Comparison of ENCODE assay signal across 21 cellular contexts in the genomic region with DNA sequence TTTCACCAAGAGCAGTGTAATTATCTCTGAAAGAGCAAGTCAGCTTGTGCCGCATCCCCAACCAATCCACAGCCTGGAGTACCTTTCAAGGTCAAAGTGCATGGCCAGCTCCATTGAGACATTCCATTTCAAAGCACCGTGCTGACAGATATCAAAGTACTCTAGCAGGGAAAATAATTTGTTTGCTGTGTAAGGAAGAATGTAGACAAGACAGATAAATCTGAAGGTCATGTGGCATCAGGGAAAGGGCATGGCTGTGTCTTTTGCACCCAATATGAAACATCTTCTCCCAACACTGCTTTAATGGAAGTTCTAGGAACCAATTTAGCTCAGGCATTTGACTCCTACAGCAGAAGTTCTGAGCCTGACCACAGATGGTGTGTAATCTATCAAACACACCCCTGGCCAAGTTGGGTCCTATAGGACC.
DNase-seq lines count a peak whose midpoint lies in the region; ATAC-seq and TF ChIP-seq lines count a peak whose summit lies in the region.
"Had no signal": no experiment of that assay in that cellular context is flagged by ENCODE, and none has a peak within 500 bp of the region (broad histone marks: within the 10 kb centered on the region; RNA-seq: fewer than 3 reads in every experiment).

No MANE protein-coding gene starts in this region.

- intact Hi-C loops in activated CD4-positive, alpha-beta T cell treated with anti-CD3 and anti-CD28 coated beads, Interleukin-2, amount 10 ng/mL, durations not matched to agents 24 days and 14 days (cut with micrococcal nuclease), result loop anchor here (1.0 to 5.0 kb wide), 2 partner anchors 9 to 422 kb away; no protein-coding TSS in a partner anchor
- intact Hi-C loops in PC-9 (cut with micrococcal nuclease; ENCODE audit: unreplicated experiment), result no loop called here

- no peak overlapping the region for H3K4me2 ChIP-seq in PC-9
- H3K4me2 ChIP-seq: SK-N-SH had no signal

- BruUV-seq in PC-9 (replicated peaks; lab: Mats Ljungman, UMichigan), result no TSS peak

- no peak overlapping the region for H2AFZ ChIP-seq in PC-9

- H3K4me3 Mint-ChIP-seq in activated CD4-positive, alpha-beta T cell treated with anti-CD3 and anti-CD28 coated beads, Interleukin-2, amount 10 ng/mL, durations not matched to agents 24 days and 14 days, result no peak overlapping the region
- no peak overlapping the region for H3K4me3 Mint-ChIP-seq in activated CD4-positive, alpha-beta T cell treated with anti-CD3 and anti-CD28 coated beads, Interleukin-2, amount 10 ng/mL, durations not matched to agents 7 days and 5 days
- H3K4me3 Mint-ChIP-seq: H9, IgD-negative memory B cell had no signal

- peak; percentile 52 for DNase-seq in activated CD4-positive, alpha-beta T cell treated with anti-CD3 and anti-CD28 coated beads, Interleukin-2, amount 10 ng/mL, durations not matched to agents 24 days and 14 days
- no peak for DNase-seq in activated CD4-positive, alpha-beta T cell treated with anti-CD3 and anti-CD28 coated beads, Interleukin-2, amount 10 ng/mL, durations not matched to agents 7 days and 5 days
- DNase-seq in PC-9 (no peak), left lobe of liver (ENCODE audit: low spot score) (no peak), 8988T (no peak), NCI-H1930 (lab: John Stamatoyannopoulos, UW) (no peak)
- DNase-seq: GDM1, H9, Karpas-422, MG63, NCI-H1092, NCI-H1436 treated with DMSO at 0.1 percent for 48 hours, NCI-H2029 treated with DMSO at 0.1 percent for 48 hours, NCI-H510A, NCI-H774, SHP77 treated with DMSO at 0.1 percent for 48 hours, SK-N-SH had no signal

- H3K4me3 ChIP-seq in PC-9, result no peak overlapping the region
- H3K4me3 ChIP-seq: BLaER1 treated with 17β-estradiol and CSF1 and Interleukin-3, amounts not matched to agents 10 nM and 100 nM; MG63 had no signal

- H4K20me1 ChIP-seq in PC-9 (ENCODE audit: insufficient read depth), result no peaks in the 10 kb centered on the region
- H4K20me1 ChIP-seq: BLaER1 treated with 17β-estradiol and CSF1 and Interleukin-3, amounts not matched to agents 10 nM and 100 nM had no signal

- H3K27ac ChIP-seq in PC-9, result 0 out of 2 replicates have a peak overlapping the region, but pooled peaks have one; percentile 41
- H3K27ac ChIP-seq: BLaER1 treated with 17β-estradiol and CSF1 and Interleukin-3, amounts not matched to agents 10 nM and 100 nM; HL-60 had no signal

- no peaks in the 10 kb centered on the region for H3K9me3 ChIP-seq in PC-9 (ENCODE audit: insufficient read depth, low read depth)
- H3K9me3 ChIP-seq: MG63, SK-N-SH had no signal

- no peaks in the 10 kb centered on the region for H3K79me2 ChIP-seq in PC-9 (ENCODE audit: low read depth)

- H3K9me3 Mint-ChIP-seq in activated CD4-positive, alpha-beta T cell treated with anti-CD3 and anti-CD28 coated beads, Interleukin-2, amount 10 ng/mL, durations not matched to agents 24 days and 14 days, result peaks cover 10% of the 10 kb centered on the region
- H3K9me3 Mint-ChIP-seq in activated CD4-positive, alpha-beta T cell treated with anti-CD3 and anti-CD28 coated beads, Interleukin-2, amount 10 ng/mL, durations not matched to agents 7 days and 5 days, result peaks cover 2% of the 10 kb centered on the region
- H3K9me3 Mint-ChIP-seq: H9, IgD-negative memory B cell had no signal

- no peaks in the 10 kb centered on the region for H3K36me3 ChIP-seq in PC-9 (ENCODE audit: low read depth)
- H3K36me3 ChIP-seq: MG63 had no signal

- no peak for TF ChIP-seq CTCF in PC-9 (conservative IDR thresholded peaks at IDR 0.05)

- ATAC-seq in left lobe of liver (peak; percentile 63), HG02678 (IDR thresholded peaks at IDR 0.05; ENCODE audit: unreplicated experiment) (no peak)

- H3K9me2 ChIP-seq in PC-9 (ENCODE audit: insufficient read depth), result no peaks in the 10 kb centered on the region
- H3K9me2 ChIP-seq: SK-N-SH had no signal

- CTCF ChIA-PET in activated CD4-positive, alpha-beta T cell treated with anti-CD3 and anti-CD28 coated beads, Interleukin-2, amount 10 ng/mL, durations not matched to agents 7 days and 5 days (lab: Charles Lee), result interaction anchor here (1.0 to 3.5 kb wide), 6 partner anchors 8 to 261 kb away, joined by 3 to 25 read pairs (median 3); no protein-coding TSS in a partner anchor
- CTCF ChIA-PET in PC-9 (lab: Charles Lee), result no interaction called here

- no peaks in the 10 kb centered on the region for H3K27me3 ChIP-seq in PC-9 (ENCODE audit: insufficient read depth, low read depth)
- H3K27me3 ChIP-seq: BLaER1 treated with 17β-estradiol and CSF1 and Interleukin-3, amounts not matched to agents 10 nM and 100 nM; MG63 had no signal

- peak overlapping the region; percentile 60 for H3K27ac Mint-ChIP-seq in activated CD4-positive, alpha-beta T cell treated with anti-CD3 and anti-CD28 coated beads, Interleukin-2, amount 10 ng/mL, durations not matched to agents 24 days and 14 days
- no peak overlapping the region for H3K27ac Mint-ChIP-seq in activated CD4-positive, alpha-beta T cell treated with anti-CD3 and anti-CD28 coated beads, Interleukin-2, amount 10 ng/mL, durations not matched to agents 7 days and 5 days
- H3K27ac Mint-ChIP-seq: H9 had no signal

- peaks cover 40% of the 10 kb centered on the region for H3K4me1 Mint-ChIP-seq in activated CD4-positive, alpha-beta T cell treated with anti-CD3 and anti-CD28 coated beads, Interleukin-2, amount 10 ng/mL, durations not matched to agents 24 days and 14 days
- H3K4me1 Mint-ChIP-seq in activated CD4-positive, alpha-beta T cell treated with anti-CD3 and anti-CD28 coated beads, Interleukin-2, amount 10 ng/mL, durations not matched to agents 7 days and 5 days, result peaks cover 33% of the 10 kb centered on the region
- H3K4me1 Mint-ChIP-seq: IgD-negative memory B cell had no signal

- peaks cover 20% of the 10 kb centered on the region for H3F3A ChIP-seq in PC-9 (ENCODE audit: insufficient read depth, low read depth)

- H3K4me1 ChIP-seq in PC-9 (replicated peaks; ENCODE audit: insufficient read depth), result peaks cover 33% of the 10 kb centered on the region

- peaks cover 26% of the 10 kb centered on the region for H3K36me3 Mint-ChIP-seq in activated CD4-positive, alpha-beta T cell treated with anti-CD3 and anti-CD28 coated beads, Interleukin-2, amount 10 ng/mL, durations not matched to agents 24 days and 14 days (ENCODE audit: low read depth)
- H3K36me3 Mint-ChIP-seq in activated CD4-positive, alpha-beta T cell treated with anti-CD3 and anti-CD28 coated beads, Interleukin-2, amount 10 ng/mL, durations not matched to agents 7 days and 5 days (ENCODE audit: low read depth), result peaks cover 26% of the 10 kb centered on the region

- POLR2A ChIA-PET in activated CD4-positive, alpha-beta T cell treated with anti-CD3 and anti-CD28 coated beads, Interleukin-2, amount 10 ng/mL, durations not matched to agents 7 days and 5 days (lab: Charles Lee), result no interaction called here
- POLR2A ChIA-PET in PC-9 (lab: Charles Lee; ENCODE audit: unreplicated experiment), result interaction anchor here (0.6 kb wide), 1 partner anchor 42 kb away, joined by 3 read pairs; no protein-coding TSS in a partner anchor

- no peaks in the 10 kb centered on the region for H3K27me3 Mint-ChIP-seq in activated CD4-positive, alpha-beta T cell treated with anti-CD3 and anti-CD28 coated beads, Interleukin-2, amount 10 ng/mL, durations not matched to agents 24 days and 14 days
- no peaks in the 10 kb centered on the region for H3K27me3 Mint-ChIP-seq in activated CD4-positive, alpha-beta T cell treated with anti-CD3 and anti-CD28 coated beads, Interleukin-2, amount 10 ng/mL, durations not matched to agents 7 days and 5 days
- H3K27me3 Mint-ChIP-seq: IgD-negative memory B cell had no signal
